Comparison of ENCODE assay signal across 12 cellular contexts in the genomic region with DNA sequence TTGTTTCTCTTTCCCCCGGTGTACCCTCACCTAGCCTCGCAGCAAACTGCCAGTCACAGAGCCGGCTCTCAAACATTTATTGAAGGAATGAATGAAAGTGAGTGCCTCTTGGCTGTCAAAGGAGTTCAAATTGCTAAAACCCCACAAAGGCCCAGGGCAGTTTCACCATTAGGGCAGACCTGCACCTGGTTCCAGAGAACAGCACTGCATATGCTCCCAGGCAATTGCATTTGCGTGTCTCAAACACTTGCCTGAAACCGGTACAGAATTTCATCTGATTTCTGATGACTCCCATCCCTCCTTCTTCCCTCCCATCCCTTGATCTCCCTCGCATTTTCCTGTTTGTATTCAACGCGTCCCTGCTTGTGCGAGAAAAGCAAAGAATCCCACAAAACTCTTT.
DNase-seq lines count a peak whose midpoint lies in the region; ATAC-seq, FAIRE-seq and TF ChIP-seq lines count a peak whose summit lies in the region.
"Had no signal": no experiment of that assay in that cellular context is flagged by ENCODE, and none has a peak within 500 bp of the region (broad histone marks: within the 10 kb centered on the region; RNA-seq: fewer than 3 reads in every experiment).

No MANE protein-coding gene starts in this region.

- H3K27me3 ChIP-seq in neuronal stem cell (ENCODE audit: control insufficient read depth in 3 of 3, insufficient read depth in 3 of 3, low read depth in 1 of 3, low read length in 3 of 3): no peaks in the 10 kb centered on the region
- H3K27me3 ChIP-seq: uterus had no signal

- TF ChIP-seq POLR2A in H54 (IDR thresholded peaks at IDR 0.05; ENCODE audit: low read depth, low read length): no peak

- peaks cover 0 to 2% of the 10 kb centered on the region in 2 donors for H3K9me3 ChIP-seq in neuronal stem cell (replicated peaks in 1 of 2; ENCODE audit: control insufficient read depth in 2 of 2, insufficient read depth in 1 of 2, low read depth in 1 of 2, low read length in 2 of 2)
- H3K9me3 ChIP-seq: uterus had no signal

- no peak overlapping the region for H2BK120ac ChIP-seq in neuronal stem cell (ENCODE audit: low read depth, low read length)

- H3K27me3 Mint-ChIP-seq in T-helper 2 cell treated with Interferon-gamma antibody and Interleukin-4, amounts not matched to agents 5 μg/mL and 100 μg/mL, for 36 hours (ENCODE audit: low read depth): no peaks in the 10 kb centered on the region
- no peaks in the 10 kb centered on the region for H3K27me3 Mint-ChIP-seq in activated CD4-positive, alpha-beta T cell treated with anti-CD3 and anti-CD28 coated beads, Interleukin-2, amount 10 ng/mL, durations not matched to agents 24 days and 14 days
- H3K27me3 Mint-ChIP-seq: B cell had no signal

- H2BK15ac ChIP-seq in neuronal stem cell (ENCODE audit: low read length): no peak overlapping the region

- peaks cover 5% of the 10 kb centered on the region for H3K9me3 Mint-ChIP-seq in T-helper 2 cell treated with Interferon-gamma antibody and Interleukin-4, amounts not matched to agents 5 μg/mL and 100 μg/mL, for 36 hours
- H3K9me3 Mint-ChIP-seq in activated CD4-positive, alpha-beta T cell treated with anti-CD3 and anti-CD28 coated beads, Interleukin-2, amount 10 ng/mL, durations not matched to agents 24 days and 14 days: peaks cover 3% of the 10 kb centered on the region

- H4K91ac ChIP-seq in neuronal stem cell (ENCODE audit: low read depth, low read length, poor library complexity): no peak overlapping the region

- H3K4me3 ChIP-seq in AG10803 (ENCODE audit: low read length) (peak overlapping the region; percentile 47), coronary artery (peak overlapping the region; percentile 66), neuronal stem cell (ENCODE audit: low read length in 2 of 2) (no peak overlapping the region)

- no peak for ATAC-seq in HG02588 (IDR thresholded peaks at IDR 0.05; ENCODE audit: unreplicated experiment)
- ATAC-seq: Panc1 had no signal

- intact Hi-C loops in activated CD4-positive, alpha-beta T cell treated with anti-CD3 and anti-CD28 coated beads, Interleukin-2, amount 10 ng/mL, durations not matched to agents 24 days and 14 days (cut with micrococcal nuclease): no loop called here

- no peak overlapping the region for H3K4ac ChIP-seq in neuronal stem cell (ENCODE audit: low read length)

- TF ChIP-seq CTCF in AG10803 (conservative IDR thresholded peaks at IDR 0.05; ENCODE audit: low read length) (no peak), coronary artery (IDR thresholded peaks at IDR 0.05) (no peak)

- no peak overlapping the region for H2AK5ac ChIP-seq in neuronal stem cell (ENCODE audit: low read depth, low read length)

- H3K9ac ChIP-seq in neuronal stem cell (ENCODE audit: low read depth, low read length, poor library complexity): no peak overlapping the region

- no CpG with 5 or more reads among the region's 9 CpGs for WGBS in neuronal stem cell (ENCODE audit: extremely low coverage in 2 of 2, insufficient read length in 2 of 2, insufficient replicate concordance in 1 of 2), 2 donors

- H3K27ac Mint-ChIP-seq in T-helper 2 cell treated with Interferon-gamma antibody and Interleukin-4, amounts not matched to agents 5 μg/mL and 100 μg/mL, for 36 hours: no peak overlapping the region
- H3K27ac Mint-ChIP-seq in activated CD4-positive, alpha-beta T cell treated with anti-CD3 and anti-CD28 coated beads, Interleukin-2, amount 10 ng/mL, durations not matched to agents 24 days and 14 days: no peak overlapping the region
- H3K27ac Mint-ChIP-seq: B cell had no signal

- peak overlapping the region; percentile 56 for H2AFZ ChIP-seq in neuronal stem cell (ENCODE audit: low read length)

- no peak overlapping the region for H4K8ac ChIP-seq in neuronal stem cell (ENCODE audit: low read depth, low read length)

- FAIRE-seq in H54 (lab: Jason Lieb, UNC): no peak
- FAIRE-seq: endometrium had no signal

- no peak overlapping the region for H3K4me3 Mint-ChIP-seq in T-helper 2 cell treated with Interferon-gamma antibody and Interleukin-4, amounts not matched to agents 5 μg/mL and 100 μg/mL, for 36 hours
- H3K4me3 Mint-ChIP-seq in activated CD4-positive, alpha-beta T cell treated with anti-CD3 and anti-CD28 coated beads, Interleukin-2, amount 10 ng/mL, durations not matched to agents 24 days and 14 days: no peak overlapping the region
- H3K4me3 Mint-ChIP-seq: B cell had no signal

- no peaks in the 10 kb centered on the region for H3K79me1 ChIP-seq in neuronal stem cell (ENCODE audit: low read depth, low read length)

- H3K4me2 ChIP-seq in neuronal stem cell (ENCODE audit: insufficient read depth, low read length, poor library complexity, severe bottlenecking): no peak overlapping the region

- H3K4me1 Mint-ChIP-seq in T-helper 2 cell treated with Interferon-gamma antibody and Interleukin-4, amounts not matched to agents 5 μg/mL and 100 μg/mL, for 36 hours (ENCODE audit: low read depth): no peaks in the 10 kb centered on the region
- no peaks in the 10 kb centered on the region for H3K4me1 Mint-ChIP-seq in activated CD4-positive, alpha-beta T cell treated with anti-CD3 and anti-CD28 coated beads, Interleukin-2, amount 10 ng/mL, durations not matched to agents 24 days and 14 days
- H3K4me1 Mint-ChIP-seq: B cell had no signal

- no peak overlapping the region for H3K23ac ChIP-seq in neuronal stem cell (ENCODE audit: low read depth, low read length, poor library complexity)

- H3K14ac ChIP-seq in neuronal stem cell (ENCODE audit: low read length): no peak overlapping the region

- no peaks in the 10 kb centered on the region for H3K36me3 ChIP-seq in neuronal stem cell (replicated peaks in 1 of 2; ENCODE audit: control insufficient read depth in 2 of 2, insufficient read depth in 2 of 2, low read length in 2 of 2)
- H3K36me3 ChIP-seq: uterus had no signal

- peaks cover 3% of the 10 kb centered on the region in 2 donors for H3K4me1 ChIP-seq in neuronal stem cell (ENCODE audit: control insufficient read depth in 2 of 2, insufficient read depth in 1 of 2, low read depth in 1 of 2, low read length in 2 of 2)
- H3K4me1 ChIP-seq: uterus had no signal

- H3K27ac ChIP-seq in coronary artery: peak overlapping the region in 1 of 2 donors; percentile 74
- no peak overlapping the region for H3K27ac ChIP-seq in neuronal stem cell (replicated peaks; ENCODE audit: low read length)

- H2BK12ac ChIP-seq in neuronal stem cell (ENCODE audit: low read length): no peak overlapping the region

- H2BK5ac ChIP-seq in neuronal stem cell (ENCODE audit: low read length): no peak overlapping the region

- H3K18ac ChIP-seq in neuronal stem cell (ENCODE audit: low read length): no peak overlapping the region

- no peak for DNase-seq in AG10803 (ENCODE audit: low read depth)
- DNase-seq in NCI-H2107 treated with DMSO at 0.1 percent for 48 hours (lab: John Stamatoyannopoulos, UW; ENCODE audit: unreplicated experiment): peak; percentile 22
- no peak for DNase-seq in coronary artery (ENCODE audit: low spot score)
- DNase-seq in neuronal stem cell (ENCODE audit: low spot score): no peak
- no peak for DNase-seq in H54 (ENCODE audit: insufficient read length, low spot score)
- DNase-seq in T-helper 2 cell treated with Interferon-gamma antibody and Interleukin-4, amounts not matched to agents 5 μg/mL and 100 μg/mL, for 36 hours (ENCODE audit: low spot score): no peak
- DNase-seq in activated CD4-positive, alpha-beta T cell treated with anti-CD3 and anti-CD28 coated beads, Interleukin-2, amount 10 ng/mL, durations not matched to agents 24 days and 14 days: no peak

- H3K36me3 Mint-ChIP-seq in T-helper 2 cell treated with Interferon-gamma antibody and Interleukin-4, amounts not matched to agents 5 μg/mL and 100 μg/mL, for 36 hours (ENCODE audit: low read depth): no peaks in the 10 kb centered on the region
- H3K36me3 Mint-ChIP-seq in activated CD4-positive, alpha-beta T cell treated with anti-CD3 and anti-CD28 coated beads, Interleukin-2, amount 10 ng/mL, durations not matched to agents 24 days and 14 days (ENCODE audit: low read depth): no peaks in the 10 kb centered on the region

Comparison
In these comparisons a context has a peak if more than half of its experiments do, and no peak if none do; other contexts are left out.
1. H3K4me3 ChIP-seq: peak in AG10803 (single experiment) and coronary artery (single experiment); none in neuronal stem cell (0 of 2).